ENCODE assay signal across 15 cellular contexts in genomic region chr12:57049890-57050289, GRCh38. TPM values are rescaled to one million over a fixed set of nuclear protein-coding genes. Genes with fewer than 3 reads are reported as not detected.
A peak's percentile ranks its signal among the peaks of the same experiment; 100 is the strongest.
DNase-seq lines count a peak whose midpoint lies in the region; FAIRE-seq and TF ChIP-seq lines count a peak whose summit lies in the region.
"Had no signal": no experiment of that assay in that cellular context is flagged by ENCODE, and none has a peak within 500 bp of the region (broad histone marks: within the 10 kb centered on the region; RNA-seq: fewer than 3 reads in every experiment).

MYO1A (minus strand) TSS chr12:57050129; CDS start chr12:57048323, 1,806 bp downstream.

- H3K4me3 ChIP-seq in liver (ENCODE audit: low read depth in 1 of 3, low read length in 3 of 3), result no peak within 1 kb of the TSS
- H3K4me3 ChIP-seq in brain microvascular endothelial cell (ENCODE audit: low read depth, low read length), result no peak within 1 kb of the TSS
- H3K4me3 ChIP-seq: heart left ventricle had no signal

- H3K27me3 ChIP-seq in liver (ENCODE audit: control insufficient read depth in 4 of 4, insufficient read depth in 4 of 4, low read length in 3 of 4) (no peaks in the 10 kb centered on the region), brain microvascular endothelial cell (replicated peaks) (no peaks in the 10 kb centered on the region)

- FAIRE-seq in HTR-8/SVneo (lab: Jason Lieb, UNC), result no peak
- FAIRE-seq: G401.6 had no signal

- no peaks in the 10 kb centered on the region for H3K9me3 ChIP-seq in liver (ENCODE audit: control insufficient read depth in 4 of 4, low read length in 3 of 4)
- H3K9me3 ChIP-seq: heart left ventricle had no signal

- TF ChIP-seq RAD21 in liver (IDR thresholded peaks at IDR 0.05), result no peak

- H3K27ac ChIP-seq in liver (ENCODE audit: low read depth in 1 of 2, low read length in 2 of 2) (no peak within 1 kb of the TSS), brain microvascular endothelial cell (no peak within 1 kb of the TSS)
- H3K27ac ChIP-seq: heart left ventricle had no signal

- DNase-seq in ACHN, result peak; percentile 25
- peak; percentile 31 for DNase-seq in HTR-8/SVneo (ENCODE audit: insufficient read length, low spot score)
- peak; percentile 19 for DNase-seq in amniotic epithelial cell (ENCODE audit: low read depth)
- no peak for DNase-seq in amniotic stem cell (lab: John Stamatoyannopoulos, UW)
- DNase-seq in effector CD8-positive, alpha-beta T cell (lab: John Stamatoyannopoulos, UW), result no peak
- DNase-seq in brain microvascular endothelial cell, result no peak
- DNase-seq in COLO668 (lab: John Stamatoyannopoulos, UW; ENCODE audit: unreplicated experiment), result no peak
- DNase-seq: activated naive CD8-positive, alpha-beta T cell treated with anti-CD3 and anti-CD28 coated beads, Interleukin-2, amount 50 U/mL, for 24 hours; effector memory CD8-positive, alpha-beta T cell; heart left ventricle; midbrain; NCI-H2081 had no signal

- no peak for TF ChIP-seq CTCF in liver (IDR thresholded peaks at IDR 0.05; ENCODE audit: low read depth, low read length, missing input control)
- TF ChIP-seq CTCF in brain microvascular endothelial cell (IDR thresholded peaks at IDR 0.05; ENCODE audit: low read depth, low read length, missing control alignments), result no peak

- no peak within 1 kb of the TSS for H3K9ac ChIP-seq in liver (ENCODE audit: low read depth in 1 of 2, low read length in 2 of 2)

- in situ Hi-C loops in ACHN (cut with HindIII; ENCODE audit: low pct_ligation_motif_present, low pct_unique_long_range_greater_than_20kb, low sequenced_read_pairs) (no loop called here), brain microvascular endothelial cell (cut with HindIII; ENCODE audit: low pct_ligation_motif_present, low sequenced_read_pairs) (no loop called here)

- 44% methylated on average over 2 of the region's 2 CpGs for WGBS in liver

- H3K4me1 ChIP-seq in liver (ENCODE audit: control insufficient read depth in 4 of 4, insufficient read depth in 4 of 4, low read length in 3 of 4), result no peaks in the 10 kb centered on the region

- H3K36me3 ChIP-seq in liver (ENCODE audit: control insufficient read depth in 4 of 4, insufficient read depth in 3 of 4, low read depth in 1 of 4, low read length in 3 of 4), result no peaks in the 10 kb centered on the region
- no peaks in the 10 kb centered on the region for H3K36me3 ChIP-seq in brain microvascular endothelial cell (replicated peaks)
- H3K36me3 ChIP-seq: heart left ventricle had no signal

TF ChIP-seq in liver, 16 proteins besides CTCF, POLR2A, EP300 and RAD21:
- TF ChIP-seq GABPA (IDR thresholded peaks at IDR 0.05 in 1 of 2, conservative IDR thresholded peaks at IDR 0.05 in 1 of 2) (no peak), FOXA1 (IDR thresholded peaks at IDR 0.05) (no peak), MAX (IDR thresholded peaks at IDR 0.05) (no peak), HNF4G (IDR thresholded peaks at IDR 0.05) (no peak), ATF3 (IDR thresholded peaks at IDR 0.05) (no peak), REST (IDR thresholded peaks at IDR 0.05) (peak; percentile 97), NR2F2 (IDR thresholded peaks at IDR 0.05) (no peak), HNF4A (conservative IDR thresholded peaks at IDR 0.05) (peak in 1 of 2 donors; percentile 25), RXRA (IDR thresholded peaks at IDR 0.05) (no peak), SP1 (IDR thresholded peaks at IDR 0.05) (no peak), YY1 (IDR thresholded peaks at IDR 0.05) (no peak), ZBTB33 (IDR thresholded peaks at IDR 0.05) (no peak), FOXA2 (IDR thresholded peaks at IDR 0.05) (no peak), JUND (IDR thresholded peaks at IDR 0.05) (no peak), EGR1 (IDR thresholded peaks at IDR 0.05; ENCODE audit: low read depth in 2 of 2) (no peak), TAF1 (conservative IDR thresholded peaks at IDR 0.05) (no peak)
TF ChIP-seq in liver: peak in this region for 2.

RNA-seq across cellular contexts. Expression of gene MYO1A, which starts in this region (rescaled TPM):
- under 1 TPM; 0.08 to 0.28 TPM for total RNA-seq in liver
- under 1 TPM in 1 of 2 donors, not detected in 1; 0.03 TPM for polyA plus RNA-seq in liver
- total RNA-seq: HT1080 had no signal

Comparison
In these comparisons a context has a peak if more than half of its experiments do, and no peak if none do; other contexts are left out.
1. DNase-seq: peak in ACHN (single experiment), HTR-8/SVneo (single experiment) and amniotic epithelial cell (single experiment); none in amniotic stem cell (single experiment), effector CD8-positive, alpha-beta T cell (single experiment), brain microvascular endothelial cell (single experiment) and COLO668 (single experiment).